ENCODE assay signal across 22 cellular contexts in genomic region chr10:62890395-62890794, GRCh38.
DNase-seq lines count a peak whose midpoint lies in the region; ATAC-seq, FAIRE-seq and TF ChIP-seq lines count a peak whose summit lies in the region.
"Had no signal": no experiment of that assay in that cellular context is flagged by ENCODE, and none has a peak within 500 bp of the region (broad histone marks: within the 10 kb centered on the region; RNA-seq: fewer than 3 reads in every experiment).

No MANE protein-coding gene starts in this region.

- H3K27me3 ChIP-seq in mammary epithelial cell (ENCODE audit: insufficient read depth, low read length) (no peaks in the 10 kb centered on the region), breast epithelium (no peaks in the 10 kb centered on the region), foreskin keratinocyte (no peaks in the 10 kb centered on the region), keratinocyte (ENCODE audit: control insufficient read depth, extremely low read depth, insufficient read depth, low read length) (no peaks in the 10 kb centered on the region)
- H3K27me3 ChIP-seq: BLaER1 treated with 17β-estradiol and CSF1 and Interleukin-3, amounts not matched to agents 10 nM and 100 nM had no signal

- CTCF ChIA-PET in mammary epithelial cell (lab: Charles Lee; ENCODE audit: low non-redundant PET), result no interaction called here

- no peaks in the 10 kb centered on the region for H3K36me3 ChIP-seq in mammary epithelial cell (ENCODE audit: insufficient read depth, low read length)
- H3K36me3 ChIP-seq in breast epithelium, result no peaks in the 10 kb centered on the region
- H3K36me3 ChIP-seq in keratinocyte (ENCODE audit: control insufficient read depth in 2 of 2, extremely low read depth in 1 of 2, insufficient read depth in 2 of 2, low read length in 2 of 2), result no peaks in the 10 kb centered on the region
- H3K36me3 ChIP-seq: BLaER1 treated with 17β-estradiol and CSF1 and Interleukin-3, amounts not matched to agents 10 nM and 100 nM had no signal

- peak overlapping the region; percentile 79 for H2AFZ ChIP-seq in mammary epithelial cell (ENCODE audit: low read depth, low read length)
- peak overlapping the region; percentile 2 for H2AFZ ChIP-seq in keratinocyte (ENCODE audit: control insufficient read depth, low read length)

- no TSS peak for BruUV-seq in mammary epithelial cell (replicated peaks; lab: Mats Ljungman, UMichigan)

- TF ChIP-seq POLR2A in breast epithelium (IDR thresholded peaks at IDR 0.05), result no peak

- H3K4me2 ChIP-seq in mammary epithelial cell (ENCODE audit: insufficient read depth, low read depth, low read length) (peak overlapping the region; percentile 37), keratinocyte (ENCODE audit: control insufficient read depth, extremely low read depth, insufficient read depth, low read depth, low read length) (peak overlapping the region; percentile 40)
- H3K4me2 ChIP-seq: A549 had no signal

- DNase-seq in mammary epithelial cell (peak; percentile 26), breast epithelium (ENCODE audit: low spot score in 2 of 2) (no peak), foreskin keratinocyte (peak in 1 of 2 donors; percentile 67), keratinocyte (ENCODE audit: low read depth, low spot score) (no peak), NCI-H146 (lab: John Stamatoyannopoulos, UW) (no peak), H4 (ENCODE audit: low spot score) (no peak), hypothalamus (lab: John Stamatoyannopoulos, UW) (no peak)
- DNase-seq: AML-193; Caco-2; Calu3; CD4-positive, alpha-beta T cell; CD8-positive, alpha-beta T cell; DMS79 treated with DMSO at 0.1 percent for 48 hours; GF-D8 had no signal

- no peaks in the 10 kb centered on the region for H3K9me1 ChIP-seq in keratinocyte (ENCODE audit: control insufficient read depth, extremely low read depth, insufficient read depth, low read length)

- peaks cover 28% of the 10 kb centered on the region for H3K4me1 ChIP-seq in mammary epithelial cell (ENCODE audit: insufficient read depth, low read length)
- no peaks in the 10 kb centered on the region for H3K4me1 ChIP-seq in breast epithelium
- H3K4me1 ChIP-seq in foreskin keratinocyte, result peaks cover 12% of the 10 kb centered on the region
- peaks cover 29% of the 10 kb centered on the region for H3K4me1 ChIP-seq in keratinocyte (ENCODE audit: control insufficient read depth, extremely low read depth, insufficient read depth, low read length)
- H3K4me1 ChIP-seq: Caco-2 had no signal

- H4K20me1 ChIP-seq in mammary epithelial cell (ENCODE audit: insufficient read depth, low read length) (no peaks in the 10 kb centered on the region), keratinocyte (ENCODE audit: control insufficient read depth, extremely low read depth, insufficient read depth, low read length) (no peaks in the 10 kb centered on the region)
- H4K20me1 ChIP-seq: BLaER1 treated with 17β-estradiol and CSF1 and Interleukin-3, amounts not matched to agents 10 nM and 100 nM had no signal

- H3K27ac ChIP-seq in mammary epithelial cell (ENCODE audit: insufficient read depth, low read depth, low read length) (no peak overlapping the region), breast epithelium (no peak overlapping the region), foreskin keratinocyte (no peak overlapping the region), keratinocyte (ENCODE audit: control insufficient read depth, insufficient read depth, low read length) (no peak overlapping the region)
- H3K27ac ChIP-seq: 22Rv1; A549; BLaER1 treated with 17β-estradiol and CSF1 and Interleukin-3, amounts not matched to agents 10 nM and 100 nM; C4-2B had no signal

- in situ Hi-C loops in mammary epithelial cell (cut with MboI; ENCODE audit: low sequenced_read_pairs in 2 of 2), result no loop called here

- no peak for TF ChIP-seq CTCF in mammary epithelial cell (conservative IDR thresholded peaks at IDR 0.05 in 1 of 2, IDR thresholded peaks at IDR 0.05 in 1 of 2; ENCODE audit: extremely low read depth in 1 of 2, insufficient read depth in 1 of 2, low read depth in 1 of 2, low read length in 2 of 2)
- no peak for TF ChIP-seq CTCF in breast epithelium (IDR thresholded peaks at IDR 0.05)
- no peak for TF ChIP-seq CTCF in foreskin keratinocyte (conservative IDR thresholded peaks at IDR 0.05)
- TF ChIP-seq CTCF in keratinocyte (optimal IDR thresholded peaks at IDR 0.05 in 1 of 3, IDR thresholded peaks at IDR 0.05 in 1 of 3, conservative IDR thresholded peaks at IDR 0.05 in 1 of 3; ENCODE audit: extremely low read depth in 1 of 3, insufficient read depth in 2 of 3, low read length in 3 of 3), result no peak

- intact Hi-C loops in mammary epithelial cell (cut with micrococcal nuclease), result no loop called here
- intact Hi-C loops in breast epithelium (cut with DNase I; ENCODE audit: low total_unique reads), result no loop called here

- H3K4me3 ChIP-seq in mammary epithelial cell (replicated peaks in 1 of 3; ENCODE audit: insufficient read depth in 1 of 3, low read depth in 2 of 3, low read length in 3 of 3), result no peak overlapping the region
- no peak overlapping the region for H3K4me3 ChIP-seq in breast epithelium
- no peak overlapping the region for H3K4me3 ChIP-seq in keratinocyte (ENCODE audit: control insufficient read depth in 2 of 3, extremely low read depth in 1 of 3, insufficient read depth in 2 of 3, low read depth in 1 of 3, low read length in 3 of 3)
- H3K4me3 ChIP-seq: A549; BLaER1 treated with 17β-estradiol and CSF1 and Interleukin-3, amounts not matched to agents 10 nM and 100 nM had no signal

- 64% methylated on average over 2 of the region's 2 CpGs for WGBS in mammary epithelial cell (ENCODE audit: low coverage, missing lambda C conversion rate)

- H3K79me2 ChIP-seq in mammary epithelial cell (ENCODE audit: insufficient read depth, low read length) (no peaks in the 10 kb centered on the region), keratinocyte (ENCODE audit: control insufficient read depth, insufficient read depth, low read length) (no peaks in the 10 kb centered on the region)

- no peak overlapping the region for H3K9ac ChIP-seq in mammary epithelial cell (ENCODE audit: insufficient read depth, low read length)
- H3K9ac ChIP-seq in keratinocyte (ENCODE audit: control insufficient read depth, extremely low read depth, insufficient read depth, low read length), result no peak overlapping the region
- H3K9ac ChIP-seq: BLaER1 treated with 17β-estradiol and CSF1 and Interleukin-3, amounts not matched to agents 10 nM and 100 nM had no signal

- dilution Hi-C loops in mammary epithelial cell (cut with HindIII; ENCODE audit: low sequenced_read_pairs), result no loop called here
- dilution Hi-C loops in keratinocyte (cut with MboI; ENCODE audit: extremely low pct_ligation_motif_present, low sequenced_read_pairs), result no loop called here

- FAIRE-seq in keratinocyte (lab: Jason Lieb, UNC), result peak; percentile 80
- FAIRE-seq: A549, D721Med, G401.6, GM12891, GM19239 had no signal

- peak; percentile 30 for ATAC-seq in foreskin keratinocyte
- ATAC-seq: A549; CD8-positive, alpha-beta T cell had no signal

- H3K9me3 ChIP-seq in mammary epithelial cell (replicated peaks; ENCODE audit: insufficient read depth, low read length) (no peaks in the 10 kb centered on the region), breast epithelium (no peaks in the 10 kb centered on the region), keratinocyte (ENCODE audit: control insufficient read depth, low read depth, low read length) (no peaks in the 10 kb centered on the region)
- H3K9me3 ChIP-seq: A549; BLaER1 treated with 17β-estradiol and CSF1 and Interleukin-3, amounts not matched to agents 10 nM and 100 nM; Caco-2 had no signal
